ENCODE assay signal across 8 cellular contexts in genomic region chr16:30609002-30609927, GRCh38. TPM values are rescaled to one million over a fixed set of nuclear protein-coding genes. Genes with fewer than 3 reads are reported as not detected.
DNase-seq lines count a peak whose midpoint lies in the region; ATAC-seq and TF ChIP-seq lines count a peak whose summit lies in the region.

No MANE protein-coding gene starts in this region.

- no peak for TF ChIP-seq POLR2A in stomach (IDR thresholded peaks at IDR 0.05)

- ATAC-seq in GM21619 (IDR thresholded peaks at IDR 0.05; ENCODE audit: unreplicated experiment) (peak; percentile 45), HG02970 (IDR thresholded peaks at IDR 0.05; ENCODE audit: low FRiP score, unreplicated experiment) (no peak)

- H3K36me3 ChIP-seq in stomach: peaks cover 21 to 40% (median 38%) of the 10 kb centered on the region in 4 donors

- peaks cover 0 to 32% (median 22%) of the 10 kb centered on the region in 4 donors for H3K4me1 ChIP-seq in stomach

- H3K4me3 ChIP-seq in LNCaP clone FGC (ENCODE audit: low read depth, low read length) (peak overlapping the region; percentile 83), stomach (peak overlapping the region; percentile 73 to 96 (median 86))

- H3K27me3 ChIP-seq in stomach: no peaks in the 10 kb centered on the region

- no peak for TF ChIP-seq EP300 in stomach (IDR thresholded peaks at IDR 0.05)

- WGBS in stomach, 5 donors: 11 to 18% (median 13%) methylated on average over 22 to 40 of the region's 40 CpGs

- intact Hi-C loops in stomach (cut with DNase I; ENCODE audit: low total_unique reads): no loop called here

- DNase-seq in ELF-1 (ENCODE audit: low read depth, low spot score) (peak; percentile 65), LNCaP clone FGC (ENCODE audit: low read depth) (no peak), epidermal melanocyte (ENCODE audit: insufficient read length, low spot score) (peak; percentile 42), mesenteric fat pad (ENCODE audit: low spot score) (peak; percentile 92), stomach (peak; percentile 54)
- peak; percentile 23 to 25 for DNase-seq in activated CD4-positive, alpha-beta T cell treated with anti-CD3 and anti-CD28 coated beads, Interleukin-2, amount 50 U/mL, for 4 hours

- peak overlapping the region; percentile 85 to 98 (median 95) for H3K27ac ChIP-seq in stomach

- no peaks in the 10 kb centered on the region for H3K9me3 ChIP-seq in stomach

- TF ChIP-seq CTCF in LNCaP clone FGC (IDR thresholded peaks at IDR 0.05; ENCODE audit: control insufficient read depth, extremely low read depth, insufficient read depth): no peak
- TF ChIP-seq CTCF in stomach (IDR thresholded peaks at IDR 0.05): no peak

RNA-seq across cellular contexts. Expression of gene ZNF689, which starts 0.9 kb away (rescaled TPM):
- total RNA-seq in mesenteric fat pad: 5.9 TPM
- 10 to 100 TPM in 2 of 5 donors, 1 to 10 TPM in 2, under 1 TPM in 1; 0.58 to 86.4 (median 7.1) TPM for total RNA-seq in stomach
- polyA plus RNA-seq in stomach: 1 to 10 TPM; 2.0 to 4.4 (median 3.1) TPM

RNA-seq across cellular contexts. Expression of gene ZNF785, which starts 23.8 kb away (rescaled TPM):
- total RNA-seq in mesenteric fat pad (10.1 TPM), stomach (10 to 100 TPM in 3 of 5 donors, 1 to 10 TPM in 2; 7.8 to 49.0 (median 10.3) TPM)
- 1 to 10 TPM; 3.8 to 5.4 (median 4.6) TPM for polyA plus RNA-seq in stomach

RNA-seq across cellular contexts. Expression of gene ZNF688, which starts 37.8 kb away (rescaled TPM):
- total RNA-seq in mesenteric fat pad: 12.1 TPM
- 100 to 1,000 TPM in 1 of 5 donors, 10 to 100 TPM in 3, 1 to 10 TPM in 1; 9.4 to 123 (median 18.3) TPM for total RNA-seq in stomach
- polyA plus RNA-seq in stomach: 10 to 100 TPM; 25.2 to 26.1 (median 25.3) TPM

RNA-seq across cellular contexts. Expression of gene PRR14, which starts 41.5 kb away (rescaled TPM):
- 36.9 TPM for total RNA-seq in mesenteric fat pad
- total RNA-seq in stomach: 100 to 1,000 TPM in 2 of 5 donors, 10 to 100 TPM in 2, 1 to 10 TPM in 1; 9.0 to 123 (median 93.9) TPM
- 10 to 100 TPM; 69.8 to 79.7 (median 79.6) TPM for polyA plus RNA-seq in stomach

RNA-seq across cellular contexts. Expression of gene FBRS, which starts 49.0 kb away (rescaled TPM):
- total RNA-seq in mesenteric fat pad (46.2 TPM), stomach (100 to 1,000 TPM in 1 of 5 donors, 10 to 100 TPM in 4; 20.4 to 185 (median 28.6) TPM)
- polyA plus RNA-seq in stomach: 10 to 100 TPM; 19.7 to 35.9 (median 24.0) TPM
